Comparison of ENCODE assay signal across 1 cellular context in genomic region chr3:127134887-127135240, GRCh38.
TF ChIP-seq lines count a peak whose summit lies in the region.

No MANE protein-coding gene starts in this region.

TF ChIP-seq in GM23338, 12 proteins besides CTCF, POLR2A, EP300 and RAD21 (continued from another document):
- TF ChIP-seq ETS1 (IDR thresholded peaks at IDR 0.05) (no peak), CREB1 (CRISPR knock-in tag; IDR thresholded peaks at IDR 0.05; ENCODE audit: low read depth) (no peak), ZNF114 (CRISPR knock-in tag; IDR thresholded peaks at IDR 0.05) (no peak), JUNB (IDR thresholded peaks at IDR 0.05; ENCODE audit: unreplicated experiment) (no peak), ZNF462 (CRISPR knock-in tag; IDR thresholded peaks at IDR 0.05) (no peak), EZH2phosphoT487 (IDR thresholded peaks at IDR 0.05; ENCODE audit: unreplicated experiment) (no peak), STAT1 (IDR thresholded peaks at IDR 0.05; ENCODE audit: unreplicated experiment) (no peak)
